Comparison of ENCODE assay signal across 12 cellular contexts in the genomic region with DNA sequence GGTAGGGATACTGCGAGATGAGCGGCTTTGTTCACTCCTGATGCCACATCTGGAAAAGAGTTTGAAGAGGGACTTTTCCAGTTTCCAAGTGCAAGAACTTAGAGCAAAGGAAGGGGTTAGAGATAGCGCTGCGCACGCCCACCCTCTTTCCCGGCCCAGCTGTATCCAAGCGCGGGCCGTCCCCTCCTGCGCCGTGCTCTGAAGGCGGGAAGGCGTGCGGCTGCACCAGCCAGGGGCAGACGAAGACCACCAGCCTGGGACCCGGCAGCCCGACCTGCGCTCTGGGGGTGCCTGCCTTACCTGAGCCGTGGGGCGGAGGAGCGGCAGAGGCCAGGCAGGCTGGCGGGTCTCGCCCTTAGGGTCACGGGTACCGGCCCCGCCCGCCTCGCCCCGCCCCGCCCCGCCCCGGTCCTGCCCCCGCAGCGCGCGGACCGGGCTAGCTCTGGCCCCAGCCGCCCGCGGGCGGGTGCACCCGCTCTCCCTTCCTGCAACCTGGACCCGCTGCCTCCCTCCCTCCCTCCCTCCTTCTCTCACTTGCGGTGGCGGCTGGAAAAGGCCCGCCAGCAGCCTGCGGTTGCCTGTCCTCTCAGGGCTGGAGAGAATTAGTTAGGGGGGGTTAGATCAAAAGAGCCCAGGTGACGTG. TPM values are rescaled to one million over a fixed set of nuclear protein-coding genes. Genes with fewer than 3 reads are reported as not detected.
A peak's percentile ranks its signal among the peaks of the same experiment; 100 is the strongest.
DNase-seq lines count a peak whose midpoint lies in the region; ATAC-seq and TF ChIP-seq lines count a peak whose summit lies in the region.
"Had no signal": no experiment of that assay in that cellular context is flagged by ENCODE, and none has a peak within 500 bp of the region (broad histone marks: within the 10 kb centered on the region; RNA-seq: fewer than 3 reads in every experiment).

A gene (minus strand): TSS at position 331 of the 643 bp plus-strand sequence. CDS start 26,514 bp downstream, outside the sequence.

- H3K9me3 ChIP-seq in mammary epithelial cell (replicated peaks; ENCODE audit: insufficient read depth, low read length) = no peaks in the 10 kb centered on the region
- no peaks in the 10 kb centered on the region for H3K9me3 ChIP-seq in liver (ENCODE audit: control insufficient read depth in 4 of 4, low read length in 3 of 4)
- H3K9me3 ChIP-seq in thyroid gland = no peaks in the 10 kb centered on the region

- intact Hi-C loops in mammary epithelial cell (cut with micrococcal nuclease) (no loop called here), thyroid gland (cut with DNase I) (no loop called here)

- peak within 1 kb of the TSS; percentile 70 for H3K4me2 ChIP-seq in mammary epithelial cell (ENCODE audit: insufficient read depth, low read depth, low read length)

- H3K4me3 ChIP-seq in mammary epithelial cell (replicated peaks in 1 of 3; ENCODE audit: insufficient read depth in 1 of 3, low read depth in 2 of 3, low read length in 3 of 3) = peak within 1 kb of the TSS in 2 of 3 experiments; percentile 20 to 33
- H3K4me3 ChIP-seq in liver (ENCODE audit: low read depth in 1 of 3, low read length in 3 of 3) = peak within 1 kb of the TSS; percentile 33 to 75 (median 58)
- peak within 1 kb of the TSS; percentile 18 to 44 (median 28) for H3K4me3 ChIP-seq in thyroid gland (replicated peaks in 1 of 3)

- no peak within 1 kb of the TSS for H3K27ac ChIP-seq in mammary epithelial cell (ENCODE audit: insufficient read depth, low read depth, low read length)
- no peak within 1 kb of the TSS for H3K27ac ChIP-seq in liver (ENCODE audit: low read depth in 1 of 2, low read length in 2 of 2)
- H3K27ac ChIP-seq in thyroid gland = peak within 1 kb of the TSS; percentile 90 to 96 (median 91)

- peak within 1 kb of the TSS; percentile 74 for H2AFZ ChIP-seq in mammary epithelial cell (ENCODE audit: low read depth, low read length)

- dilution Hi-C loops in mammary epithelial cell (cut with HindIII; ENCODE audit: low sequenced_read_pairs) = no loop called here

- H3K4me1 ChIP-seq in mammary epithelial cell (ENCODE audit: insufficient read depth, low read length) (no peaks in the 10 kb centered on the region), liver (ENCODE audit: control insufficient read depth in 4 of 4, insufficient read depth in 4 of 4, low read length in 3 of 4) (peaks cover 0 to 4% (median 1%) of the 10 kb centered on the region in 4 donors), thyroid gland (peaks cover 9 to 11% of the 10 kb centered on the region in 2 donors)

- no peaks in the 10 kb centered on the region for H4K20me1 ChIP-seq in mammary epithelial cell (ENCODE audit: insufficient read depth, low read length)

- ATAC-seq in GM19351 (IDR thresholded peaks at IDR 0.05; ENCODE audit: unreplicated experiment) (no peak), HG03432 (IDR thresholded peaks at IDR 0.05; ENCODE audit: unreplicated experiment) (no peak)

- in situ Hi-C loops in mammary epithelial cell (cut with MboI; ENCODE audit: low sequenced_read_pairs in 2 of 2) = no loop called here

- no peak for TF ChIP-seq RAD21 in liver (IDR thresholded peaks at IDR 0.05)

- TF ChIP-seq POLR2A in thyroid gland (IDR thresholded peaks at IDR 0.05) = peak; percentile 45 to 83

- CTCF ChIA-PET in mammary epithelial cell (lab: Charles Lee; ENCODE audit: low non-redundant PET) = no interaction called here

- H3K79me2 ChIP-seq in mammary epithelial cell (ENCODE audit: insufficient read depth, low read length) = no peaks in the 10 kb centered on the region

- no TSS peak for BruUV-seq in mammary epithelial cell (replicated peaks; lab: Mats Ljungman, UMichigan)

- H3K27me3 ChIP-seq in mammary epithelial cell (ENCODE audit: insufficient read depth, low read length) (no peaks in the 10 kb centered on the region), liver (ENCODE audit: control insufficient read depth in 4 of 4, insufficient read depth in 4 of 4, low read length in 3 of 4) (no peaks in the 10 kb centered on the region), thyroid gland (no peaks in the 10 kb centered on the region)

- no peak within 1 kb of the TSS for H3K9ac ChIP-seq in mammary epithelial cell (ENCODE audit: insufficient read depth, low read length)
- H3K9ac ChIP-seq in liver (ENCODE audit: low read depth in 1 of 2, low read length in 2 of 2) = no peak within 1 kb of the TSS

- TF ChIP-seq CTCF in mammary epithelial cell (conservative IDR thresholded peaks at IDR 0.05 in 1 of 2, IDR thresholded peaks at IDR 0.05 in 1 of 2; ENCODE audit: extremely low read depth in 1 of 2, insufficient read depth in 1 of 2, low read depth in 1 of 2, low read length in 2 of 2) = no peak
- no peak for TF ChIP-seq CTCF in liver (IDR thresholded peaks at IDR 0.05; ENCODE audit: low read depth, low read length, missing input control)
- TF ChIP-seq CTCF in thyroid gland (IDR thresholded peaks at IDR 0.05) = no peak

- DNase-seq in NCI-H748 (lab: John Stamatoyannopoulos, UW; ENCODE audit: unreplicated experiment) = peak; percentile 39
- no peak for DNase-seq in NCI-H748 treated with DMSO at 0.1 percent for 48 hours (lab: John Stamatoyannopoulos, UW)
- no peak for DNase-seq in mammary epithelial cell
- DNase-seq in thyroid gland = peak; percentile 81
- no peak for DNase-seq in AG08395 (ENCODE audit: low spot score)
- DNase-seq: activated effector memory CD4-positive, alpha-beta T cell treated with Interleukin-2 at 50 U/mL for 16 hours; erythroblast; natural killer cell; NCI-H2081 treated with DMSO at 0.1 percent for 48 hours had no signal

- whole genome bisulfite sequencing in mammary epithelial cell (ENCODE audit: low coverage, missing lambda C conversion rate) = 11% methylated on average over 10 of the region's 48 CpGs
- 4% methylated on average over 48 of the region's 48 CpGs for WGBS in liver
- 2 to 6% methylated on average over 12 to 20 of the region's 48 CpGs for WGBS in thyroid gland, 2 donors

- no peaks in the 10 kb centered on the region for H3K36me3 ChIP-seq in mammary epithelial cell (ENCODE audit: insufficient read depth, low read length)
- no peaks in the 10 kb centered on the region for H3K36me3 ChIP-seq in liver (ENCODE audit: control insufficient read depth in 4 of 4, insufficient read depth in 3 of 4, low read depth in 1 of 4, low read length in 3 of 4)
- no peaks in the 10 kb centered on the region for H3K36me3 ChIP-seq in thyroid gland

TF ChIP-seq in liver, 16 proteins besides CTCF, POLR2A, EP300 and RAD21 (continues in another document):
- TF ChIP-seq SP1 (IDR thresholded peaks at IDR 0.05) (no peak), YY1 (IDR thresholded peaks at IDR 0.05) (no peak), TAF1 (conservative IDR thresholded peaks at IDR 0.05) (no peak), FOXA2 (IDR thresholded peaks at IDR 0.05) (no peak), JUND (IDR thresholded peaks at IDR 0.05) (no peak), EGR1 (IDR thresholded peaks at IDR 0.05; ENCODE audit: low read depth in 2 of 2) (no peak), GABPA (IDR thresholded peaks at IDR 0.05 in 1 of 2, conservative IDR thresholded peaks at IDR 0.05 in 1 of 2) (no peak), NR2F2 (IDR thresholded peaks at IDR 0.05) (no peak), FOXA1 (IDR thresholded peaks at IDR 0.05) (no peak), RXRA (IDR thresholded peaks at IDR 0.05) (no peak)
- TF ChIP-seq, protein P1, sequence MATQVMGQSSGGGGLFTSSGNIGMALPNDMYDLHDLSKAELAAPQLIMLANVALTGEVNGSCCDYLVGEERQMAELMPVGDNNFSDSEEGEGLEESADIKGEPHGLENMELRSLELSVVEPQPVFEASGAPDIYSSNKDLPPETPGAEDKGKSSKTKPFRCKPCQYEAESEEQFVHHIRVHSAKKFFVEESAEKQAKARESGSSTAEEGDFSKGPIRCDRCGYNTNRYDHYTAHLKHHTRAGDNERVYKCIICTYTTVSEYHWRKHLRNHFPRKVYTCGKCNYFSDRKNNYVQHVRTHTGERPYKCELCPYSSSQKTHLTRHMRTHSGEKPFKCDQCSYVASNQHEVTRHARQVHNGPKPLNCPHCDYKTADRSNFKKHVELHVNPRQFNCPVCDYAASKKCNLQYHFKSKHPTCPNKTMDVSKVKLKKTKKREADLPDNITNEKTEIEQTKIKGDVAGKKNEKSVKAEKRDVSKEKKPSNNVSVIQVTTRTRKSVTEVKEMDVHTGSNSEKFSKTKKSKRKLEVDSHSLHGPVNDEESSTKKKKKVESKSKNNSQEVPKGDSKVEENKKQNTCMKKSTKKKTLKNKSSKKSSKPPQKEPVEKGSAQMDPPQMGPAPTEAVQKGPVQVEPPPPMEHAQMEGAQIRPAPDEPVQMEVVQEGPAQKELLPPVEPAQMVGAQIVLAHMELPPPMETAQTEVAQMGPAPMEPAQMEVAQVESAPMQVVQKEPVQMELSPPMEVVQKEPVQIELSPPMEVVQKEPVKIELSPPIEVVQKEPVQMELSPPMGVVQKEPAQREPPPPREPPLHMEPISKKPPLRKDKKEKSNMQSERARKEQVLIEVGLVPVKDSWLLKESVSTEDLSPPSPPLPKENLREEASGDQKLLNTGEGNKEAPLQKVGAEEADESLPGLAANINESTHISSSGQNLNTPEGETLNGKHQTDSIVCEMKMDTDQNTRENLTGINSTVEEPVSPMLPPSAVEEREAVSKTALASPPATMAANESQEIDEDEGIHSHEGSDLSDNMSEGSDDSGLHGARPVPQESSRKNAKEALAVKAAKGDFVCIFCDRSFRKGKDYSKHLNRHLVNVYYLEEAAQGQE (IDR thresholded peaks at IDR 0.05) = no peak
- TF ChIP-seq, protein P2, sequence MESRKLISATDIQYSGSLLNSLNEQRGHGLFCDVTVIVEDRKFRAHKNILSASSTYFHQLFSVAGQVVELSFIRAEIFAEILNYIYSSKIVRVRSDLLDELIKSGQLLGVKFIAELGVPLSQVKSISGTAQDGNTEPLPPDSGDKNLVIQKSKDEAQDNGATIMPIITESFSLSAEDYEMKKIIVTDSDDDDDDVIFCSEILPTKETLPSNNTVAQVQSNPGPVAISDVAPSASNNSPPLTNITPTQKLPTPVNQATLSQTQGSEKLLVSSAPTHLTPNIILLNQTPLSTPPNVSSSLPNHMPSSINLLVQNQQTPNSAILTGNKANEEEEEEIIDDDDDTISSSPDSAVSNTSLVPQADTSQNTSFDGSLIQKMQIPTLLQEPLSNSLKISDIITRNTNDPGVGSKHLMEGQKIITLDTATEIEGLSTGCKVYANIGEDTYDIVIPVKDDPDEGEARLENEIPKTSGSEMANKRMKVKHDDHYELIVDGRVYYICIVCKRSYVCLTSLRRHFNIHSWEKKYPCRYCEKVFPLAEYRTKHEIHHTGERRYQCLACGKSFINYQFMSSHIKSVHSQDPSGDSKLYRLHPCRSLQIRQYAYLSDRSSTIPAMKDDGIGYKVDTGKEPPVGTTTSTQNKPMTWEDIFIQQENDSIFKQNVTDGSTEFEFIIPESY (IDR thresholded peaks at IDR 0.05) = no peak
- TF ChIP-seq, protein P3, sequence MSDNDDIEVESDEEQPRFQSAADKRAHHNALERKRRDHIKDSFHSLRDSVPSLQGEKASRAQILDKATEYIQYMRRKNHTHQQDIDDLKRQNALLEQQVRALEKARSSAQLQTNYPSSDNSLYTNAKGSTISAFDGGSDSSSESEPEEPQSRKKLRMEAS (IDR thresholded peaks at IDR 0.05) = no peak

RNA-seq across cellular contexts. Expression of the gene that starts here (rescaled TPM):
- total RNA-seq in mammary epithelial cell = 1 to 10 TPM in 1 of 2 donors, not detected in 1; 1.0 TPM
- 0.01 TPM for polyA plus RNA-seq in mammary epithelial cell
- polyA minus RNA-seq in mammary epithelial cell = not detected
- 10 to 100 TPM in 1 of 2 donors, 1 to 10 TPM in 1; 6.1 to 55.4 TPM for total RNA-seq in liver
- polyA plus RNA-seq in liver = 10 to 100 TPM; 16.7 to 17.3 TPM
- total RNA-seq in thyroid gland = 100 to 1,000 TPM in 2 of 4 donors, 10 to 100 TPM in 2; 87.7 to 110 (median 98.6) TPM

Comparison
In these comparisons a context has a peak if more than half of its experiments do, and no peak if none do; other contexts are left out.
1. RNA of the gene that starts here (polyA plus RNA-seq): 16.7 to 17.3 TPM in liver; 0.01 TPM in mammary epithelial cell (single experiment); every median in the first group is over 10 times any median in the second.
2. DNase-seq: peak in NCI-H748 (single experiment) and thyroid gland (2 of 2); none in NCI-H748 treated with DMSO at 0.1 percent for 48 hours (single experiment), mammary epithelial cell (single experiment) and AG08395 (single experiment).
3. H3K27ac ChIP-seq: peak in thyroid gland (3 of 3); none in mammary epithelial cell (single experiment) and liver (0 of 2).
4. Peak in every context shown above with its lines, with median percentiles within 50 percentile points of each other: H3K4me3 ChIP-seq.